Comparison of ENCODE assay signal across 25 cellular contexts in the genomic region with DNA sequence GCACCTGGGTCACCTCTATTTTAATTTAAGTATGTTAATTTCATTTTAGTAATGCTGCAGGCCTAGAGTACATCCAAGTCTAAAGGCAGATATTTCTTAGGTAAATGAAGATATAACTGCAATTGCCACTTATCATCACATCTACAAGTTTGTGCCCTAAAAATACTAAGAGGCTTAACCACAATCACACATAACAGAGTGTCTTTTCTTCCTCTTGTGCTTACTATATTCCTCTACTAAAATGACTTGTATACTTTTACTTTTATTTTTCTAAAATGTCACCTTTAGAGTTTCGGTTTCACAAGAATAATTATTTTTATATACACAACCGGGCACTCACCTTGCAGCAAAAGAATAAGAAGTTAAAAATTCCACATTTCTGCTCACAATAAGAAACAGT.
A peak's percentile ranks its signal among the peaks of the same experiment; 100 is the strongest.
DNase-seq lines count a peak whose midpoint lies in the region; ATAC-seq and TF ChIP-seq lines count a peak whose summit lies in the region.
"Had no signal": no experiment of that assay in that cellular context is flagged by ENCODE, and none has a peak within 500 bp of the region (broad histone marks: within the 10 kb centered on the region; RNA-seq: fewer than 3 reads in every experiment).

No MANE protein-coding gene starts in this region.

- H3K27me3 Mint-ChIP-seq in activated naive CD4-positive, alpha-beta T cell treated with anti-CD3 and anti-CD28 coated beads for 36 hours (ENCODE audit: low read depth) = no peaks in the 10 kb centered on the region
- H3K27me3 Mint-ChIP-seq in T-helper 17 cell = no peaks in the 10 kb centered on the region
- peaks cover 0 to 9% of the 10 kb centered on the region in 2 donors for H3K27me3 Mint-ChIP-seq in natural killer cell (ENCODE audit: low read depth in 2 of 2)

- H3K36me3 Mint-ChIP-seq in activated naive CD4-positive, alpha-beta T cell treated with anti-CD3 and anti-CD28 coated beads for 36 hours (ENCODE audit: low read depth) = no peaks in the 10 kb centered on the region
- H3K36me3 Mint-ChIP-seq in T-helper 17 cell (ENCODE audit: low read depth) (no peaks in the 10 kb centered on the region), natural killer cell (no peaks in the 10 kb centered on the region)
- H3K36me3 Mint-ChIP-seq: mesothelial cell of epicardium, naive B cell had no signal

- peaks cover 29% of the 10 kb centered on the region for H3K4me1 Mint-ChIP-seq in activated naive CD4-positive, alpha-beta T cell treated with anti-CD3 and anti-CD28 coated beads for 36 hours (ENCODE audit: low read depth)
- H3K4me1 Mint-ChIP-seq in T-helper 17 cell (peaks cover 8% of the 10 kb centered on the region), natural killer cell (peaks cover 24 to 39% of the 10 kb centered on the region in 2 donors)
- H3K4me1 Mint-ChIP-seq: mesothelial cell of epicardium had no signal

- H3K27ac Mint-ChIP-seq in activated naive CD4-positive, alpha-beta T cell treated with anti-CD3 and anti-CD28 coated beads for 36 hours = peak overlapping the region; percentile 5
- H3K27ac Mint-ChIP-seq in T-helper 17 cell (peak overlapping the region; percentile 71), natural killer cell (peak overlapping the region; percentile 14 to 74)
- H3K27ac Mint-ChIP-seq: mesothelial cell of epicardium had no signal

- intact Hi-C loops in activated naive CD4-positive, alpha-beta T cell treated with anti-CD3 and anti-CD28 coated beads for 36 hours (cut with micrococcal nuclease) = no loop called here
- intact Hi-C loops in natural killer cell (cut with micrococcal nuclease) = no loop called here

- CTCF ChIA-PET in activated naive CD4-positive, alpha-beta T cell treated with anti-CD3 and anti-CD28 coated beads for 36 hours (lab: Charles Lee) = no interaction called here

- no peak for TF ChIP-seq CTCF in natural killer cell (IDR thresholded peaks at IDR 0.05)

- no peak for DNase-seq in activated naive CD4-positive, alpha-beta T cell treated with anti-CD3 and anti-CD28 coated beads for 36 hours
- no peak for DNase-seq in activated naive CD4-positive, alpha-beta T cell treated with anti-CD3 and anti-CD28 coated beads, Interleukin-2, amount 50 U/mL, for 16 hours
- DNase-seq in T-helper 17 cell (no peak), natural killer cell (no peak)
- DNase-seq: activated gamma-delta T cell; aorta; DMS79 treated with DMSO at 0.1 percent for 48 hours; GF-D8; kidney; naive B cell; NCI-H1694 treated with DMSO at 0.1 percent for 48 hours; NCI-H2171; NCI-H524; PC-3; stimulated activated naive CD4-positive, alpha-beta T cell treated with Interleukin-2 at 50 U/mL for 16 hours; T1000; WERI-Rb-1 had no signal

- H3K9me3 Mint-ChIP-seq in activated naive CD4-positive, alpha-beta T cell treated with anti-CD3 and anti-CD28 coated beads for 36 hours = no peaks in the 10 kb centered on the region
- no peaks in the 10 kb centered on the region for H3K9me3 Mint-ChIP-seq in natural killer cell

- H3K9me3 ChIP-seq in T-helper 17 cell (ENCODE audit: control insufficient read depth, low read length, poor library complexity, severe bottlenecking) = no peaks in the 10 kb centered on the region
- H3K9me3 ChIP-seq: thoracic aorta had no signal

- peak; percentile 49 for ATAC-seq in GM18861 (IDR thresholded peaks at IDR 0.05; ENCODE audit: unreplicated experiment)
- ATAC-seq in T-helper 17 cell = peak; percentile 59
- peak; percentile 53 to 68 (median 68) for ATAC-seq in natural killer cell
- ATAC-seq in GM21528 (IDR thresholded peaks at IDR 0.05; ENCODE audit: low FRiP score, unreplicated experiment) = no peak
- ATAC-seq in HG02981 (IDR thresholded peaks at IDR 0.05; ENCODE audit: unreplicated experiment) = no peak
- no peak for ATAC-seq in GM21576 (IDR thresholded peaks at IDR 0.05; ENCODE audit: unreplicated experiment)
- ATAC-seq: HepG2, PC-3, Right ventricle myocardium inferior had no signal

- no peak overlapping the region for H3K4me3 Mint-ChIP-seq in activated naive CD4-positive, alpha-beta T cell treated with anti-CD3 and anti-CD28 coated beads for 36 hours
- peak overlapping the region; percentile 66 for H3K4me3 Mint-ChIP-seq in T-helper 17 cell
- H3K4me3 Mint-ChIP-seq in natural killer cell = peak overlapping the region; percentile 2
- H3K4me3 Mint-ChIP-seq: mesothelial cell of epicardium had no signal

Comparison
In these comparisons a context has a peak if more than half of its experiments do, and no peak if none do; other contexts are left out.
1. H3K27ac Mint-ChIP-seq: peak in every context shown above with its lines; median percentile 71 in T-helper 17 cell; 44 in natural killer cell; 5 in activated naive CD4-positive, alpha-beta T cell treated with anti-CD3 and anti-CD28 coated beads for 36 hours.
2. ATAC-seq: peak in GM18861 (single experiment), T-helper 17 cell (single experiment) and natural killer cell (3 of 3); none in GM21528 (single experiment), HG02981 (single experiment) and GM21576 (single experiment).